ENCODE assay signal across 26 cellular contexts in genomic region chr5:59423021-59423420, GRCh38.
A peak's percentile ranks its signal among the peaks of the same experiment; 100 is the strongest.
DNase-seq lines count a peak whose midpoint lies in the region; ATAC-seq, FAIRE-seq and TF ChIP-seq lines count a peak whose summit lies in the region.
"Had no signal": no experiment of that assay in that cellular context is flagged by ENCODE, and none has a peak within 500 bp of the region (broad histone marks: within the 10 kb centered on the region; RNA-seq: fewer than 3 reads in every experiment).

No MANE protein-coding gene starts in this region.

- H3K27ac ChIP-seq in brain microvascular endothelial cell (no peak overlapping the region), upper lobe of right lung (no peak overlapping the region)
- H3K27ac ChIP-seq: left lung, tibial artery had no signal

- peak; percentile 91 for FAIRE-seq in islet of Langerhans (lab: Jason Lieb, UNC)
- FAIRE-seq in GM12891 (lab: Jason Lieb, UNC), result no peak
- FAIRE-seq: GM19239, H1 had no signal

- H3K27me3 ChIP-seq in brain microvascular endothelial cell (replicated peaks), result no peaks in the 10 kb centered on the region
- H3K27me3 ChIP-seq in upper lobe of right lung, result no peaks in the 10 kb centered on the region
- H3K27me3 ChIP-seq: left lung, Peyer's patch, tibial artery had no signal

- H3K9me3 ChIP-seq in upper lobe of right lung, result no peaks in the 10 kb centered on the region
- H3K9me3 ChIP-seq: left lung, Peyer's patch, tibial artery had no signal

- TF ChIP-seq CTCF in brain microvascular endothelial cell (IDR thresholded peaks at IDR 0.05; ENCODE audit: low read depth, low read length, missing control alignments) (no peak), upper lobe of right lung (IDR thresholded peaks at IDR 0.05) (no peak)

- no peaks in the 10 kb centered on the region for H3K4me1 ChIP-seq in upper lobe of right lung
- H3K4me1 ChIP-seq: left lung, tibial artery had no signal

- H3K4me3 ChIP-seq in brain microvascular endothelial cell (ENCODE audit: low read depth, low read length) (no peak overlapping the region), skeletal muscle cell (ENCODE audit: low read depth, low read length) (no peak overlapping the region), upper lobe of right lung (no peak overlapping the region)
- H3K4me3 ChIP-seq: left lung, Peyer's patch, tibial artery had no signal

- no peak for TF ChIP-seq POLR2A in GM12891 (IDR thresholded peaks at IDR 0.05; ENCODE audit: low read depth, low read length)

- ATAC-seq in upper lobe of right lung, result no peak
- ATAC-seq: activated CD4-positive, alpha-beta T cell treated with anti-CD3 and anti-CD28 coated beads for 36 hours; left lung had no signal

- H3K36me3 ChIP-seq in brain microvascular endothelial cell (replicated peaks) (no peaks in the 10 kb centered on the region), upper lobe of right lung (no peaks in the 10 kb centered on the region)
- H3K36me3 ChIP-seq: left lung, Peyer's patch, tibial artery had no signal

- DNase-seq in LHCN-M2 (ENCODE audit: low read depth), result peak; percentile 73
- peak; percentile 64 for DNase-seq in brain microvascular endothelial cell
- DNase-seq in skeletal muscle cell (ENCODE audit: low read depth), result peak; percentile 55
- DNase-seq in A172 (ENCODE audit: low spot score), result no peak
- DNase-seq in activated CD4-positive, alpha-beta T cell treated with anti-CD3 and anti-CD28 coated beads for 48 hours, result no peak
- DNase-seq in upper lobe of right lung, result no peak
- no peak for DNase-seq in GM12891 (ENCODE audit: insufficient read length, low spot score)
- DNase-seq: activated CD4-positive, alpha-beta T cell treated with anti-CD3 and anti-CD28 coated beads for 36 hours; activated naive CD4-positive, alpha-beta T cell treated with anti-CD3 and anti-CD28 coated beads for 36 hours; activated T-cell treated with anti-CD3 and anti-CD28 coated beads, Interleukin-2, amount 50 U/mL, for 48 hours; AML-193; central memory CD4-positive, alpha-beta T cell; DMS79 treated with DMSO at 0.1 percent for 48 hours; left lung; midbrain; NCI-H1105 treated with DMSO at 0.1 percent for 48 hours; NCI-H2081; NCI-H510A; stimulated activated CD4-positive, alpha-beta T cell treated with anti-CD3 and anti-CD28 coated beads, Interleukin-4, amount 100 ng/mL, for 1 hour; stimulated activated naive CD4-positive, alpha-beta T cell; T-helper 1 cell; tibial artery had no signal

- in situ Hi-C loops in brain microvascular endothelial cell (cut with HindIII; ENCODE audit: low pct_ligation_motif_present, low sequenced_read_pairs), result no loop called here

- intact Hi-C loops in upper lobe of right lung (cut with DNase I), result no loop called here

TF ChIP-seq in GM12891, 5 proteins besides CTCF, POLR2A, EP300 and RAD21:
- TF ChIP-seq SPI1 (IDR thresholded peaks at IDR 0.05; ENCODE audit: low read depth, low read length), result no peak
TF ChIP-seq in GM12891: peak in this region for 0.

Comparison
In these comparisons a context has a peak if more than half of its experiments do, and no peak if none do; other contexts are left out.
1. DNase-seq: peak in LHCN-M2 (single experiment), brain microvascular endothelial cell (single experiment) and skeletal muscle cell (single experiment); none in A172 (single experiment), activated CD4-positive, alpha-beta T cell treated with anti-CD3 and anti-CD28 coated beads for 48 hours (single experiment), upper lobe of right lung (single experiment) and GM12891 (single experiment).